8 cellular contexts compared by ENCODE assay signal in genomic region chr22:23749747-23750373, GRCh38. TPM values are rescaled to one million over a fixed set of nuclear protein-coding genes. Genes with fewer than 3 reads are reported as not detected.
DNase-seq lines count a peak whose midpoint lies in the region; ATAC-seq and TF ChIP-seq lines count a peak whose summit lies in the region.

No MANE protein-coding gene starts in this region.

- peaks cover 6% of the 10 kb centered on the region for H3K36me3 Mint-ChIP-seq in T-helper 2 cell treated with Interferon-gamma antibody and Interleukin-4, amounts not matched to agents 5 μg/mL and 100 μg/mL, for 36 hours (ENCODE audit: low read depth)
- peaks cover 4% of the 10 kb centered on the region for H3K36me3 Mint-ChIP-seq in T-cell

- DNase-seq in T-helper 2 cell treated with Interferon-gamma antibody and Interleukin-4, amounts not matched to agents 5 μg/mL and 100 μg/mL, for 36 hours (ENCODE audit: low spot score) = no peak
- DNase-seq in T-helper 2 cell (no peak), T-cell (no peak), fibroblast of villous mesenchyme (ENCODE audit: low read depth) (no peak), stomach (no peak), GM19240 (ENCODE audit: insufficient read length, low spot score) (no peak), dedifferentiated amniotic fluid mesenchymal stem cell (ENCODE audit: extremely low spot score) (no peak)

- no peak for TF ChIP-seq POLR2A in stomach (IDR thresholded peaks at IDR 0.05)

- H3K4me3 ChIP-seq in fibroblast of villous mesenchyme (ENCODE audit: low read depth, low read length) (peak overlapping the region; percentile 89), stomach (peak overlapping the region; percentile 54 to 85 (median 69))

- TF ChIP-seq CTCF in fibroblast of villous mesenchyme (IDR thresholded peaks at IDR 0.05; ENCODE audit: insufficient read depth, low read depth, low read length) = no peak
- no peak for TF ChIP-seq CTCF in stomach (IDR thresholded peaks at IDR 0.05)

- no peak for TF ChIP-seq EP300 in stomach (IDR thresholded peaks at IDR 0.05)

- CTCF ChIA-PET in T-cell (lab: Charles Lee) = interaction anchor here in 1 of 2 donors (1.7 kb wide), 1 partner anchor 21 kb away, joined by 3 read pairs; no protein-coding TSS in a partner anchor

- H3K27ac Mint-ChIP-seq in T-helper 2 cell treated with Interferon-gamma antibody and Interleukin-4, amounts not matched to agents 5 μg/mL and 100 μg/mL, for 36 hours = no peak overlapping the region
- H3K27ac Mint-ChIP-seq in T-cell = no peak overlapping the region

- H3K36me3 ChIP-seq in stomach = peaks cover 3 to 9% (median 7%) of the 10 kb centered on the region in 4 donors

- H3K27me3 Mint-ChIP-seq in T-helper 2 cell treated with Interferon-gamma antibody and Interleukin-4, amounts not matched to agents 5 μg/mL and 100 μg/mL, for 36 hours (ENCODE audit: low read depth) = peaks cover 4% of the 10 kb centered on the region
- no peaks in the 10 kb centered on the region for H3K27me3 Mint-ChIP-seq in T-cell

- POLR2A ChIA-PET in T-cell (lab: Charles Lee) = no interaction called here

- no peak for ATAC-seq in T-cell (replicated peaks in 1 of 4)
- ATAC-seq in GM18520 (IDR thresholded peaks at IDR 0.05; ENCODE audit: unreplicated experiment) = no peak

- peaks cover 11% of the 10 kb centered on the region for H3K4me1 Mint-ChIP-seq in T-helper 2 cell treated with Interferon-gamma antibody and Interleukin-4, amounts not matched to agents 5 μg/mL and 100 μg/mL, for 36 hours (ENCODE audit: low read depth)
- peaks cover 9 to 19% (median 13%) of the 10 kb centered on the region in 3 donors for H3K4me1 Mint-ChIP-seq in T-cell

- peaks cover 9 to 30% (median 19%) of the 10 kb centered on the region in 4 donors for H3K4me1 ChIP-seq in stomach

- H3K9me3 ChIP-seq in stomach = no peaks in the 10 kb centered on the region

- H3K27me3 ChIP-seq in stomach = no peaks in the 10 kb centered on the region

- intact Hi-C loops in stomach (cut with DNase I; ENCODE audit: low total_unique reads) = no loop called here

- peak overlapping the region; percentile 71 for H3K4me3 Mint-ChIP-seq in T-helper 2 cell treated with Interferon-gamma antibody and Interleukin-4, amounts not matched to agents 5 μg/mL and 100 μg/mL, for 36 hours
- peak overlapping the region; percentile 73 to 79 (median 78) for H3K4me3 Mint-ChIP-seq in T-cell

- peak overlapping the region in 4 of 5 donors; percentile 89 to 96 (median 94) for H3K27ac ChIP-seq in stomach

- H3K9me3 Mint-ChIP-seq in T-helper 2 cell treated with Interferon-gamma antibody and Interleukin-4, amounts not matched to agents 5 μg/mL and 100 μg/mL, for 36 hours = no peaks in the 10 kb centered on the region
- peaks cover 0 to 3% (median 0%) of the 10 kb centered on the region in 3 donors for H3K9me3 Mint-ChIP-seq in T-cell

- 38 to 60% (median 45%) methylated on average over 13 of the region's 13 CpGs for WGBS in stomach, 5 donors

RNA-seq across cellular contexts. Expression of gene ZNF70, which starts 1.1 kb away (rescaled TPM):
- 1 to 10 TPM; 3.2 to 6.4 (median 5.8) TPM for total RNA-seq in T-cell
- 7.8 and 8.4 TPM in 2 replicates for total RNA-seq in fibroblast of villous mesenchyme
- 1 to 10 TPM in 4 of 5 donors, under 1 TPM in 1; 0.87 to 9.4 (median 4.5) TPM for total RNA-seq in stomach
- polyA plus RNA-seq in stomach = under 1 TPM; 0.58 to 0.68 (median 0.61) TPM

RNA-seq across cellular contexts. Expression of gene VPREB3, which starts 4.4 kb away (rescaled TPM):
- total RNA-seq in T-cell (1 to 10 TPM in 4 of 5 donors, not detected in 1; 1.5 to 2.6 (median 1.7) TPM), fibroblast of villous mesenchyme (not detected in 2 replicates), stomach (not detected)
- polyA plus RNA-seq in stomach = 1 to 10 TPM; 1.1 to 8.7 (median 7.8) TPM

RNA-seq across cellular contexts. Expression of gene C22orf15, which starts 12.9 kb away (rescaled TPM):
- total RNA-seq in T-cell (1 to 10 TPM in 4 of 5 donors, under 1 TPM in 1; 0.58 to 2.2 (median 1.9) TPM), fibroblast of villous mesenchyme (0.43 and 1.6 TPM in 2 replicates), stomach (not detected)
- polyA plus RNA-seq in stomach = under 1 TPM in 1 of 3 donors, not detected in 2; 0.05 TPM

RNA-seq across cellular contexts. Expression of gene CHCHD10, which starts 17.9 kb away (rescaled TPM):
- total RNA-seq in T-cell = 10 to 100 TPM; 26.1 to 66.3 (median 63.2) TPM
- total RNA-seq in fibroblast of villous mesenchyme = 3.9 and 6.1 TPM in 2 replicates
- total RNA-seq in stomach = 100 to 1,000 TPM in 1 of 5 donors, 10 to 100 TPM in 2, 1 to 10 TPM in 2; 5.8 to 589 (median 43.2) TPM
- polyA plus RNA-seq in stomach = 100 to 1,000 TPM; 159 to 204 (median 168) TPM

RNA-seq across cellular contexts. Expression of gene MMP11, which starts 22.8 kb away (rescaled TPM):
- total RNA-seq in T-cell (1 to 10 TPM; 1.6 to 5.3 (median 2.5) TPM), fibroblast of villous mesenchyme (16.0 and 93.1 TPM in 2 replicates), stomach (10 to 100 TPM in 1 of 5 donors, 1 to 10 TPM in 2, not detected in 2; 2.3 to 54.2 (median 5.3) TPM)
- 1 to 10 TPM in 2 of 3 donors, under 1 TPM in 1; 0.50 to 2.0 (median 2.0) TPM for polyA plus RNA-seq in stomach
